In genomic region chr4:25875281-25875745, GRCh38 we compare ENCODE assay signal across 15 cellular contexts. TPM values are rescaled to one million over a fixed set of nuclear protein-coding genes. Genes with fewer than 3 reads are reported as not detected.
DNase-seq lines count a peak whose midpoint lies in the region; ATAC-seq, FAIRE-seq and TF ChIP-seq lines count a peak whose summit lies in the region.
"Had no signal": no experiment of that assay in that cellular context is flagged by ENCODE, and none has a peak within 500 bp of the region (broad histone marks: within the 10 kb centered on the region; RNA-seq: fewer than 3 reads in every experiment).

No MANE protein-coding gene starts in this region.

- CTCF ChIA-PET in PC-3 (lab: Charles Lee), result no interaction called here

- no peaks in the 10 kb centered on the region for H3K36me3 ChIP-seq in Peyer's patch
- H3K36me3 ChIP-seq in psoas muscle (ENCODE audit: insufficient read depth in 1 of 2, low read depth in 1 of 2), result no peaks in the 10 kb centered on the region
- no peaks in the 10 kb centered on the region for H3K36me3 ChIP-seq in PC-3 (ENCODE audit: low read depth, low read length)
- no peaks in the 10 kb centered on the region for H3K36me3 ChIP-seq in effector memory CD4-positive, alpha-beta T cell (ENCODE audit: control insufficient read depth, insufficient read depth, low read length)
- H3K36me3 ChIP-seq: lower lobe of right lung, tibial artery had no signal

- peak overlapping the region in 2 of 4 donors; percentile 72 to 81 for H3K27ac ChIP-seq in Peyer's patch
- no peak overlapping the region for H3K27ac ChIP-seq in psoas muscle
- no peak overlapping the region for H3K27ac ChIP-seq in PC-3 (ENCODE audit: low read length)
- no peak overlapping the region for H3K27ac ChIP-seq in effector memory CD4-positive, alpha-beta T cell (ENCODE audit: insufficient read depth, low read length, poor library complexity, severe bottlenecking)
- H3K27ac ChIP-seq: lower lobe of right lung, SK-N-MC, tibial artery had no signal

- H3K27me3 ChIP-seq in Peyer's patch, result no peaks in the 10 kb centered on the region
- H3K27me3 ChIP-seq in psoas muscle (ENCODE audit: insufficient read depth in 3 of 3, low read length in 2 of 3), result no peaks in the 10 kb centered on the region
- no peaks in the 10 kb centered on the region for H3K27me3 ChIP-seq in PC-3 (ENCODE audit: low read length)
- no peaks in the 10 kb centered on the region for H3K27me3 ChIP-seq in effector memory CD4-positive, alpha-beta T cell (replicated peaks; ENCODE audit: control insufficient read depth, insufficient read depth, low read length, poor library complexity, severe bottlenecking)

- POLR2A ChIA-PET in PC-3 (lab: Charles Lee; ENCODE audit: unreplicated experiment), result no interaction called here

- no peak overlapping the region for H3K4me3 ChIP-seq in Peyer's patch
- H3K4me3 ChIP-seq in psoas muscle, result no peak overlapping the region
- H3K4me3 ChIP-seq in PC-3 (ENCODE audit: low read length), result no peak overlapping the region
- no peak overlapping the region for H3K4me3 ChIP-seq in effector memory CD4-positive, alpha-beta T cell (ENCODE audit: insufficient read depth, low read depth, low read length, poor library complexity, severe bottlenecking)
- H3K4me3 ChIP-seq: lower lobe of right lung, SK-N-MC, tibial artery had no signal

- FAIRE-seq in GM12892 (lab: Jason Lieb, UNC), result peak; percentile 91

- H3K9me3 ChIP-seq in Peyer's patch (no peaks in the 10 kb centered on the region), psoas muscle (no peaks in the 10 kb centered on the region), PC-3 (ENCODE audit: low read length) (no peaks in the 10 kb centered on the region)
- H3K9me3 ChIP-seq in effector memory CD4-positive, alpha-beta T cell (ENCODE audit: control insufficient read depth, low read length), result no peaks in the 10 kb centered on the region
- H3K9me3 ChIP-seq: lower lobe of right lung, tibial artery had no signal

- H3K4me1 ChIP-seq in Peyer's patch (peaks cover 0 to 15% (median 2%) of the 10 kb centered on the region in 4 donors), psoas muscle (no peaks in the 10 kb centered on the region), PC-3 (ENCODE audit: insufficient read depth, low read length) (no peaks in the 10 kb centered on the region)
- H3K4me1 ChIP-seq in effector memory CD4-positive, alpha-beta T cell (ENCODE audit: control insufficient read depth, insufficient read depth, low read length, poor library complexity, severe bottlenecking), result no peaks in the 10 kb centered on the region
- H3K4me1 ChIP-seq: tibial artery had no signal

- intact Hi-C loops in psoas muscle (cut with DNase I) (no loop called here), PC-3 (cut with micrococcal nuclease) (no loop called here)

- no peak overlapping the region for H2AFZ ChIP-seq in PC-3 (ENCODE audit: low read length)

- H3K79me2 ChIP-seq in PC-3 (ENCODE audit: low read length), result no peaks in the 10 kb centered on the region

- no TSS peak for BruUV-seq in PC-3 (replicated peaks; lab: Mats Ljungman, UMichigan)

- no peaks in the 10 kb centered on the region for H3F3A ChIP-seq in PC-3 (ENCODE audit: low read length, unreplicated experiment)

- ATAC-seq in GM21381 (IDR thresholded peaks at IDR 0.05; ENCODE audit: unreplicated experiment) (peak; percentile 70), HG03064 (IDR thresholded peaks at IDR 0.05; ENCODE audit: low read depth, unreplicated experiment) (peak; percentile 61), psoas muscle (no peak), PC-3 (no peak)
- ATAC-seq: lower lobe of right lung had no signal

- no peak overlapping the region for H3K9ac ChIP-seq in PC-3 (ENCODE audit: low read length)

- no peak for TF ChIP-seq POLR2A in GM12892 (IDR thresholded peaks at IDR 0.05; ENCODE audit: low read depth, low read length)
- TF ChIP-seq POLR2A in Peyer's patch (IDR thresholded peaks at IDR 0.05), result no peak

- TF ChIP-seq CTCF in Peyer's patch (IDR thresholded peaks at IDR 0.05) (no peak), psoas muscle (IDR thresholded peaks at IDR 0.05) (no peak), PC-3 (conservative IDR thresholded peaks at IDR 0.05; ENCODE audit: low read depth, low read length) (no peak)

- no peak for DNase-seq in GM12892 (ENCODE audit: insufficient read length)
- peak in 2 of 3 donors; percentile 69 to 75 for DNase-seq in Peyer's patch
- DNase-seq in psoas muscle, result no peak
- no peak for DNase-seq in NCI-H2029 (lab: John Stamatoyannopoulos, UW)
- no peak for DNase-seq in PC-3
- DNase-seq in effector memory CD4-positive, alpha-beta T cell, result no peak
- DNase-seq: activated CD4-positive, alpha-beta memory T cell treated with anti-CD3 and anti-CD28 coated beads, Interleukin-2, amount 10 ng/mL, durations not matched to agents 7 days and 5 days; glutamatergic neuron; HCEC 1CT; lower lobe of right lung; NCI-H446 treated with DMSO at 0.1 percent for 48 hours; tibial artery had no signal

- no peak overlapping the region for H3K4me2 ChIP-seq in PC-3 (ENCODE audit: low read length)

- no peaks in the 10 kb centered on the region for H4K20me1 ChIP-seq in PC-3 (ENCODE audit: low read length)

- no peaks in the 10 kb centered on the region for H3K9me2 ChIP-seq in PC-3 (replicated peaks; ENCODE audit: low read length)

- 90 to 92% (median 92%) methylated on average over 7 of the region's 7 CpGs for WGBS in psoas muscle, 3 donors

RNA-seq across cellular contexts. Expression of gene SEL1L3, which starts 12.5 kb away (rescaled TPM):
- polyA plus RNA-seq in GM12892 (2012; ENCODE audit: missing spikeins), result 50.1 TPM
- total RNA-seq in Peyer's patch, result 100 to 1,000 TPM in 3 of 4 donors, 10 to 100 TPM in 1; 91.4 to 194 (median 134) TPM
- total RNA-seq in psoas muscle, result 1 to 10 TPM; 1.4 to 4.3 (median 3.0) TPM
- 1 to 10 TPM; 1.0 to 1.6 (median 1.3) TPM for polyA plus RNA-seq in psoas muscle
- 31.9 and 36.1 TPM in 2 replicates for total RNA-seq in PC-3 (2014; rRNA removed)

RNA-seq across cellular contexts. Expression of gene SMIM20, which starts 38.7 kb away (rescaled TPM):
- polyA plus RNA-seq in GM12892 (2012; ENCODE audit: missing spikeins), result 39.1 TPM
- total RNA-seq in Peyer's patch (10 to 100 TPM; 11.6 to 55.7 (median 31.3) TPM), psoas muscle (10 to 100 TPM; 30.9 to 47.6 (median 38.8) TPM), PC-3 (2014; rRNA removed) (21.3 and 27.0 TPM in 2 replicates)
- 100 to 1,000 TPM in 1 of 3 donors, 10 to 100 TPM in 2; 51.6 to 100 (median 59.0) TPM for polyA plus RNA-seq in psoas muscle

Comparison
In these comparisons a context has a peak if more than half of its experiments do, and no peak if none do; other contexts are left out.
1. DNase-seq: peak in Peyer's patch (2 of 3); none in GM12892 (single experiment), psoas muscle (0 of 2), NCI-H2029 (single experiment), PC-3 (single experiment) and effector memory CD4-positive, alpha-beta T cell (0 of 3).
2. ATAC-seq: peak in GM21381 (single experiment) and HG03064 (single experiment); none in psoas muscle (0 of 4) and PC-3 (single experiment).